Comparison of ENCODE assay signal across 8 cellular contexts in genomic region chr14:68285421-68286179, GRCh38.
A peak's percentile ranks its signal among the peaks of the same experiment; 100 is the strongest.
DNase-seq lines count a peak whose midpoint lies in the region; ATAC-seq and TF ChIP-seq lines count a peak whose summit lies in the region.

No MANE protein-coding gene starts in this region.

- peaks cover 17% of the 10 kb centered on the region for H3K4me1 ChIP-seq in Karpas-422 (ENCODE audit: low read length)

- ATAC-seq in GM21825 (IDR thresholded peaks at IDR 0.05; ENCODE audit: unreplicated experiment) (peak; percentile 38), GM19023 (IDR thresholded peaks at IDR 0.05; ENCODE audit: unreplicated experiment) (no peak), HG02938 (IDR thresholded peaks at IDR 0.05; ENCODE audit: unreplicated experiment) (no peak)

- no peaks in the 10 kb centered on the region for H3K9me3 ChIP-seq in Karpas-422 (ENCODE audit: low read length)

- H3K9me2 ChIP-seq in Karpas-422 (replicated peaks; ENCODE audit: insufficient read depth, low read length), result no peaks in the 10 kb centered on the region

- no peak overlapping the region for H3K9ac ChIP-seq in Karpas-422 (ENCODE audit: low read length)

- H3K27ac ChIP-seq in Karpas-422 (ENCODE audit: low read length), result no peak overlapping the region

- peak; percentile 56 for DNase-seq in activated CD4-positive, CD25-positive, alpha-beta regulatory T cell treated with anti-CD3 and anti-CD28 coated beads, Interleukin-2, amount 50 U/mL, for 72 hours
- DNase-seq in fibroblast of villous mesenchyme (ENCODE audit: low read depth) (peak; percentile 34), Karpas-422 (no peak), NCI-H69 (lab: John Stamatoyannopoulos, UW) (no peak)
- peak; percentile 41 to 68 for DNase-seq in stimulated activated CD8-positive, alpha-beta memory T cell treated with anti-CD3 and anti-CD28 coated beads, Interleukin-7, amount 100 ng/mL, for 48 hours (ENCODE audit: extremely low read depth in 1 of 2, low read depth in 1 of 2)

- TF ChIP-seq CTCF in fibroblast of villous mesenchyme (IDR thresholded peaks at IDR 0.05; ENCODE audit: insufficient read depth, low read depth, low read length), result no peak

- no peak overlapping the region for H2AFZ ChIP-seq in Karpas-422 (ENCODE audit: low read length)

- H4K20me1 ChIP-seq in Karpas-422 (ENCODE audit: insufficient read depth, low read depth, low read length), result no peaks in the 10 kb centered on the region

- no peak overlapping the region for H3K4me2 ChIP-seq in Karpas-422 (ENCODE audit: low read depth, low read length, poor library complexity, severe bottlenecking)

- H3K27me3 ChIP-seq in Karpas-422 (ENCODE audit: low read length), result no peaks in the 10 kb centered on the region

- no peaks in the 10 kb centered on the region for H3K36me3 ChIP-seq in Karpas-422 (ENCODE audit: insufficient read depth, low read length)

- H3K4me3 ChIP-seq in fibroblast of villous mesenchyme (ENCODE audit: low read depth, low read length) (no peak overlapping the region), Karpas-422 (ENCODE audit: low read length) (no peak overlapping the region)

- no peaks in the 10 kb centered on the region for H3K79me2 ChIP-seq in Karpas-422 (ENCODE audit: low read length)

Comparison
In these comparisons a context has a peak if more than half of its experiments do, and no peak if none do; other contexts are left out.
1. DNase-seq: peak in activated CD4-positive, CD25-positive, alpha-beta regulatory T cell treated with anti-CD3 and anti-CD28 coated beads, Interleukin-2, amount 50 U/mL, for 72 hours (single experiment), fibroblast of villous mesenchyme (single experiment) and stimulated activated CD8-positive, alpha-beta memory T cell treated with anti-CD3 and anti-CD28 coated beads, Interleukin-7, amount 100 ng/mL, for 48 hours (2 of 2); none in Karpas-422 (single experiment) and NCI-H69 (single experiment).